In the genomic region with DNA sequence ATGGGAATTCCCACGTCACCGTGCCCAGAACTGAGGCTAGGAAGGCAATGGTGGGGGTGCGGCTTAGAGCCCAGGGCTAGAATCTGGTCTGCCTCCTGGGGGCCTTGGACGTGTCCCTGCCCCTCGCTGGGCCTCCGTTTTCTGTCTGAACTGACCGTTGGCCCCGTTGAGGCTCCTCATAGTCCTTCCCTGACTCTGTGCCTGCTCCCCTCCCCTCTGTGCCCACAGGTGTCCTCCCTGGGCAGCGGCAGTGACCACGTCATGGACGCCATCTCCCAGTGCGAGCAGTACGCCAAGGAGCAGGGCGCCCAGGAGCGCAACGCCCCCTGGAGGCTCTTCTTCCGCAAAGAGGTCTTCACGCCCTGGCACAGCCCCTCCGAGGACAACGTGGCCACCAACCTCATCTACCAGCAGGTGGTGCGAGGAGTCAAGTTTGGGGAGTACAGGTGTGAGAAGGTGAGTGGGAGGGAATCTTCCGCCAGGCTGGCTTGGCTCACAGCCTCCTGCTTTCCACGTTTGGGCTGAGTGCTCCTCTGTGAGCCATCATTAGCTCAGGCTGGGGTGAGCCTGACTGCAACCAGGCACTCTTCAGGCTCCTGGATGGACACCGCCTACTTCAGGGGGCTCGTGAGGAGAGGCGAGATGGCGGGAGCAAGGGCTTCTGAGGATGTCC, we compare ENCODE assay signal across 1 cellular context.
TF ChIP-seq lines count a peak whose summit lies in the region.

No MANE protein-coding gene starts in this region.

TF ChIP-seq in K562, 482 proteins besides CTCF, POLR2A, EP300 and RAD21 (continued from another document and continues in another):
- TF ChIP-seq ZNF77 (CRISPR knock-in tag; IDR thresholded peaks at IDR 0.05), result no peak
- 0 out of 2 replicates have a peak, but pooled peaks have one; percentile 23 for TF ChIP-seq RNF2 (IDR thresholded peaks at IDR 0.05)
- TF ChIP-seq ZNF175 (CRISPR knock-in tag; IDR thresholded peaks at IDR 0.05; ENCODE audit: low read depth), result no peak
- TF ChIP-seq NFIC (IDR thresholded peaks at IDR 0.05), result peak; percentile 60
- TF ChIP-seq CXXC5 (CRISPR knock-in tag; IDR thresholded peaks at IDR 0.05), result peak; percentile 70
- peak; percentile 64 to 85 for TF ChIP-seq E2F6 (IDR thresholded peaks at IDR 0.05; ENCODE audit: borderline replicate concordance in 1 of 2, extremely low read depth in 1 of 2, insufficient read depth in 1 of 2, insufficient read length in 1 of 2, low read depth in 1 of 2, low read length in 1 of 2, poor library complexity in 1 of 2, severe bottlenecking in 1 of 2)
- no peak for TF ChIP-seq GTF2A2 (tag; IDR thresholded peaks at IDR 0.05)
- TF ChIP-seq, protein P1, sequence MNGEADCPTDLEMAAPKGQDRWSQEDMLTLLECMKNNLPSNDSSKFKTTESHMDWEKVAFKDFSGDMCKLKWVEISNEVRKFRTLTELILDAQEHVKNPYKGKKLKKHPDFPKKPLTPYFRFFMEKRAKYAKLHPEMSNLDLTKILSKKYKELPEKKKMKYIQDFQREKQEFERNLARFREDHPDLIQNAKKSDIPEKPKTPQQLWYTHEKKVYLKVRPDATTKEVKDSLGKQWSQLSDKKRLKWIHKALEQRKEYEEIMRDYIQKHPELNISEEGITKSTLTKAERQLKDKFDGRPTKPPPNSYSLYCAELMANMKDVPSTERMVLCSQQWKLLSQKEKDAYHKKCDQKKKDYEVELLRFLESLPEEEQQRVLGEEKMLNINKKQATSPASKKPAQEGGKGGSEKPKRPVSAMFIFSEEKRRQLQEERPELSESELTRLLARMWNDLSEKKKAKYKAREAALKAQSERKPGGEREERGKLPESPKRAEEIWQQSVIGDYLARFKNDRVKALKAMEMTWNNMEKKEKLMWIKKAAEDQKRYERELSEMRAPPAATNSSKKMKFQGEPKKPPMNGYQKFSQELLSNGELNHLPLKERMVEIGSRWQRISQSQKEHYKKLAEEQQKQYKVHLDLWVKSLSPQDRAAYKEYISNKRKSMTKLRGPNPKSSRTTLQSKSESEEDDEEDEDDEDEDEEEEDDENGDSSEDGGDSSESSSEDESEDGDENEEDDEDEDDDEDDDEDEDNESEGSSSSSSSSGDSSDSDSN (IDR thresholded peaks at IDR 0.05; ENCODE audit: borderline replicate concordance in 1 of 2, low read depth in 2 of 2, low read length in 2 of 2), result 0 out of 4 replicates have a peak, but pooled peaks of 1 of the 2 experiments have one; percentile 18
- TF ChIP-seq ZNF140 (CRISPR knock-in tag; IDR thresholded peaks at IDR 0.05), result no peak
- TF ChIP-seq ZNF511 (CRISPR knock-in tag; IDR thresholded peaks at IDR 0.05), result 0 out of 2 replicates have a peak, but pooled peaks have one; percentile 47
- TF ChIP-seq RBM25 (IDR thresholded peaks at IDR 0.05; ENCODE audit: low read depth, low read length, severe bottlenecking), result no peak
- no peak for TF ChIP-seq POLR3G (IDR thresholded peaks at IDR 0.05; ENCODE audit: extremely low read depth, insufficient read length, insufficient replicate concordance)
- no peak for TF ChIP-seq TRIM28 (IDR thresholded peaks at IDR 0.05)
- TF ChIP-seq ESRRA (IDR thresholded peaks at IDR 0.05; ENCODE audit: borderline replicate concordance, low read depth), result peak; percentile 45; the same call in 1 of the 2 replicates
- peak; percentile 40; the same call in 1 of the 2 replicates for TF ChIP-seq CBX1 (IDR thresholded peaks at IDR 0.05; ENCODE audit: low read depth)
- no peak for TF ChIP-seq TCF15 (CRISPR knock-in tag; IDR thresholded peaks at IDR 0.05)
- TF ChIP-seq SREBF1 (IDR thresholded peaks at IDR 0.05; ENCODE audit: borderline replicate concordance, low read depth, low read length), result no peak
- TF ChIP-seq POU5F1 (IDR thresholded peaks at IDR 0.05; ENCODE audit: borderline replicate concordance, low read depth, low read length, partially characterized antibody), result no peak
- TF ChIP-seq FOXP1 (CRISPR knock-in tag; IDR thresholded peaks at IDR 0.05), result peak; percentile 73; the same call in 1 of the 2 replicates
- no peak for TF ChIP-seq ELF4 (CRISPR knock-in tag; IDR thresholded peaks at IDR 0.05)
- TF ChIP-seq SIRT6 (IDR thresholded peaks at IDR 0.05; ENCODE audit: low read depth, low read length), result no peak
- no peak; the same call in 1 of the 2 replicates for TF ChIP-seq TCF3 (CRISPR knock-in tag; IDR thresholded peaks at IDR 0.05)
- TF ChIP-seq, protein P2, sequence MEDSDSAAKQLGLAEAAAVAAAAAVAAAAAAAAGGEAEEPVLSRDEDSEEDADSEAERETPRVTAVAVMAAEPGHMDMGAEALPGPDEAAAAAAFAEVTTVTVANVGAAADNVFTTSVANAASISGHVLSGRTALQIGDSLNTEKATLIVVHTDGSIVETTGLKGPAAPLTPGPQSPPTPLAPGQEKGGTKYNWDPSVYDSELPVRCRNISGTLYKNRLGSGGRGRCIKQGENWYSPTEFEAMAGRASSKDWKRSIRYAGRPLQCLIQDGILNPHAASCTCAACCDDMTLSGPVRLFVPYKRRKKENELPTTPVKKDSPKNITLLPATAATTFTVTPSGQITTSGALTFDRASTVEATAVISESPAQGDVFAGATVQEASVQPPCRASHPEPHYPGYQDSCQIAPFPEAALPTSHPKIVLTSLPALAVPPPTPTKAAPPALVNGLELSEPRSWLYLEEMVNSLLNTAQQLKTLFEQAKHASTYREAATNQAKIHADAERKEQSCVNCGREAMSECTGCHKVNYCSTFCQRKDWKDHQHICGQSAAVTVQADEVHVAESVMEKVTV (CRISPR knock-in tag; IDR thresholded peaks at IDR 0.05), result peak; percentile 65
- TF ChIP-seq, protein P3, sequence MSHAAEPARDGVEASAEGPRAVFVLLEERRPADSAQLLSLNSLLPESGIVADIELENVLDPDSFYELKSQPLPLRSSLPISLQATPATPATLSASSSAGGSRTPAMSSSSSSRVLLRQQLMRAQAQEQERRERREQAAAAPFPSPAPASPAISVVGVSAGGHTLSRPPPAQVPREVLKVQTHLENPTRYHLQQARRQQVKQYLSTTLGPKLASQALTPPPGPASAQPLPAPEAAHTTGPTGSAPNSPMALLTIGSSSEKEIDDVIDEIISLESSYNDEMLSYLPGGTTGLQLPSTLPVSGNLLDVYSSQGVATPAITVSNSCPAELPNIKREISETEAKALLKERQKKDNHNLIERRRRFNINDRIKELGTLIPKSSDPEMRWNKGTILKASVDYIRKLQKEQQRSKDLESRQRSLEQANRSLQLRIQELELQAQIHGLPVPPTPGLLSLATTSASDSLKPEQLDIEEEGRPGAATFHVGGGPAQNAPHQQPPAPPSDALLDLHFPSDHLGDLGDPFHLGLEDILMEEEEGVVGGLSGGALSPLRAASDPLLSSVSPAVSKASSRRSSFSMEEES (CRISPR knock-in tag; IDR thresholded peaks at IDR 0.05), result no peak
- TF ChIP-seq ZNF668 (CRISPR knock-in tag; IDR thresholded peaks at IDR 0.05), result no peak
- no peak for TF ChIP-seq CREBBP (IDR thresholded peaks at IDR 0.05; ENCODE audit: low read depth, low read length)
- TF ChIP-seq CREM (IDR thresholded peaks at IDR 0.05; ENCODE audit: low read depth), result peak; percentile 71
- TF ChIP-seq, protein P4, sequence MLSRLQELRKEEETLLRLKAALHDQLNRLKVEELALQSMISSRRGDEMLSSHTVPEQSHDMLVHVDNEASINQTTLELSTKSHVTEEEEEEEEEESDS (CRISPR knock-in tag; IDR thresholded peaks at IDR 0.05), result no peak
- no peak for TF ChIP-seq ADNP (tag; IDR thresholded peaks at IDR 0.05)
- TF ChIP-seq DNMT1 (IDR thresholded peaks at IDR 0.05), result no peak
- peak; percentile 79 for TF ChIP-seq ATF7 (IDR thresholded peaks at IDR 0.05)
- TF ChIP-seq ZNF224 (CRISPR knock-in tag; IDR thresholded peaks at IDR 0.05), result no peak
- no peak for TF ChIP-seq ZFP30 (CRISPR knock-in tag; IDR thresholded peaks at IDR 0.05; ENCODE audit: borderline replicate concordance)
- no peak for TF ChIP-seq NFRKB (IDR thresholded peaks at IDR 0.05; ENCODE audit: low read depth)
- peak; percentile 62 for TF ChIP-seq SMC3 (conservative IDR thresholded peaks at IDR 0.05; ENCODE audit: insufficient read depth, low read depth, low read length)
- no peak for TF ChIP-seq SNIP1 (IDR thresholded peaks at IDR 0.05; ENCODE audit: low read depth)
- TF ChIP-seq KLF13 (tag; IDR thresholded peaks at IDR 0.05; ENCODE audit: borderline replicate concordance, low read depth), result no peak
- peak; percentile 65 for TF ChIP-seq RBM39 (optimal IDR thresholded peaks at IDR 0.05; ENCODE audit: low read depth, low read length)
- no peak for TF ChIP-seq AFF4 (CRISPR knock-in tag; IDR thresholded peaks at IDR 0.05)
- TF ChIP-seq, protein P5, sequence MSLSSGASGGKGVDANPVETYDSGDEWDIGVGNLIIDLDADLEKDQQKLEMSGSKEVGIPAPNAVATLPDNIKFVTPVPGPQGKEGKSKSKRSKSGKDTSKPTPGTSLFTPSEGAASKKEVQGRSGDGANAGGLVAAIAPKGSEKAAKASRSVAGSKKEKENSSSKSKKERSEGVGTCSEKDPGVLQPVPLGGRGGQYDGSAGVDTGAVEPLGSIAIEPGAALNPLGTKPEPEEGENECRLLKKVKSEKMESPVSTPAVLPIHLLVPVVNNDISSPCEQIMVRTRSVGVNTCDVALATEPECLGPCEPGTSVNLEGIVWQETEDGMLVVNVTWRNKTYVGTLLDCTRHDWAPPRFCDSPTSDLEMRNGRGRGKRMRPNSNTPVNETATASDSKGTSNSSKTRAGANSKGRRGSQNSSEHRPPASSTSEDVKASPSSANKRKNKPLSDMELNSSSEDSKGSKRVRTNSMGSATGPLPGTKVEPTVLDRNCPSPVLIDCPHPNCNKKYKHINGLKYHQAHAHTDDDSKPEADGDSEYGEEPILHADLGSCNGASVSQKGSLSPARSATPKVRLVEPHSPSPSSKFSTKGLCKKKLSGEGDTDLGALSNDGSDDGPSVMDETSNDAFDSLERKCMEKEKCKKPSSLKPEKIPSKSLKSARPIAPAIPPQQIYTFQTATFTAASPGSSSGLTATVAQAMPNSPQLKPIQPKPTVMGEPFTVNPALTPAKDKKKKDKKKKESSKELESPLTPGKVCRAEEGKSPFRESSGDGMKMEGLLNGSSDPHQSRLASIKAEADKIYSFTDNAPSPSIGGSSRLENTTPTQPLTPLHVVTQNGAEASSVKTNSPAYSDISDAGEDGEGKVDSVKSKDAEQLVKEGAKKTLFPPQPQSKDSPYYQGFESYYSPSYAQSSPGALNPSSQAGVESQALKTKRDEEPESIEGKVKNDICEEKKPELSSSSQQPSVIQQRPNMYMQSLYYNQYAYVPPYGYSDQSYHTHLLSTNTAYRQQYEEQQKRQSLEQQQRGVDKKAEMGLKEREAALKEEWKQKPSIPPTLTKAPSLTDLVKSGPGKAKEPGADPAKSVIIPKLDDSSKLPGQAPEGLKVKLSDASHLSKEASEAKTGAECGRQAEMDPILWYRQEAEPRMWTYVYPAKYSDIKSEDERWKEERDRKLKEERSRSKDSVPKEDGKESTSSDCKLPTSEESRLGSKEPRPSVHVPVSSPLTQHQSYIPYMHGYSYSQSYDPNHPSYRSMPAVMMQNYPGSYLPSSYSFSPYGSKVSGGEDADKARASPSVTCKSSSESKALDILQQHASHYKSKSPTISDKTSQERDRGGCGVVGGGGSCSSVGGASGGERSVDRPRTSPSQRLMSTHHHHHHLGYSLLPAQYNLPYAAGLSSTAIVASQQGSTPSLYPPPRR (CRISPR knock-in tag; IDR thresholded peaks at IDR 0.05; ENCODE audit: borderline replicate concordance), result 0 out of 2 replicates have a peak, but pooled peaks have one; percentile 76
- no peak for TF ChIP-seq ZNF766 (CRISPR knock-in tag; conservative IDR thresholded peaks at IDR 0.05)
- no peak for TF ChIP-seq FOXM1 (IDR thresholded peaks at IDR 0.05; ENCODE audit: low read depth)
- peak; percentile 45; the same call in 1 of the 2 replicates for TF ChIP-seq FOXM1 (CRISPR knock-in tag; IDR thresholded peaks at IDR 0.05; ENCODE audit: low read depth)
- TF ChIP-seq ZBTB1 (CRISPR knock-in tag; IDR thresholded peaks at IDR 0.05; ENCODE audit: borderline replicate concordance, low read depth), result no peak
- TF ChIP-seq DIDO1 (tag; IDR thresholded peaks at IDR 0.05; ENCODE audit: low read depth), result peak; percentile 62
- peak; percentile 60; the same call in 1 of the 2 replicates for TF ChIP-seq PHF8 (IDR thresholded peaks at IDR 0.05; ENCODE audit: borderline replicate concordance, low read length)
- TF ChIP-seq ZNF23 (CRISPR knock-in tag; IDR thresholded peaks at IDR 0.05), result no peak
- TF ChIP-seq ZNF253 (CRISPR knock-in tag; conservative IDR thresholded peaks at IDR 0.05), result no peak
- peak; percentile 72; the same call in 1 of the 2 replicates for TF ChIP-seq ZNF12 (CRISPR knock-in tag; IDR thresholded peaks at IDR 0.05)
- peak; percentile 17 for TF ChIP-seq TBP (optimal IDR thresholded peaks at IDR 0.05; ENCODE audit: low read depth, low read length)
- TF ChIP-seq ZFX (CRISPR knock-in tag; IDR thresholded peaks at IDR 0.05), result peak; percentile 74
